ENCODE assay signal across 8 cellular contexts in the genomic region with DNA sequence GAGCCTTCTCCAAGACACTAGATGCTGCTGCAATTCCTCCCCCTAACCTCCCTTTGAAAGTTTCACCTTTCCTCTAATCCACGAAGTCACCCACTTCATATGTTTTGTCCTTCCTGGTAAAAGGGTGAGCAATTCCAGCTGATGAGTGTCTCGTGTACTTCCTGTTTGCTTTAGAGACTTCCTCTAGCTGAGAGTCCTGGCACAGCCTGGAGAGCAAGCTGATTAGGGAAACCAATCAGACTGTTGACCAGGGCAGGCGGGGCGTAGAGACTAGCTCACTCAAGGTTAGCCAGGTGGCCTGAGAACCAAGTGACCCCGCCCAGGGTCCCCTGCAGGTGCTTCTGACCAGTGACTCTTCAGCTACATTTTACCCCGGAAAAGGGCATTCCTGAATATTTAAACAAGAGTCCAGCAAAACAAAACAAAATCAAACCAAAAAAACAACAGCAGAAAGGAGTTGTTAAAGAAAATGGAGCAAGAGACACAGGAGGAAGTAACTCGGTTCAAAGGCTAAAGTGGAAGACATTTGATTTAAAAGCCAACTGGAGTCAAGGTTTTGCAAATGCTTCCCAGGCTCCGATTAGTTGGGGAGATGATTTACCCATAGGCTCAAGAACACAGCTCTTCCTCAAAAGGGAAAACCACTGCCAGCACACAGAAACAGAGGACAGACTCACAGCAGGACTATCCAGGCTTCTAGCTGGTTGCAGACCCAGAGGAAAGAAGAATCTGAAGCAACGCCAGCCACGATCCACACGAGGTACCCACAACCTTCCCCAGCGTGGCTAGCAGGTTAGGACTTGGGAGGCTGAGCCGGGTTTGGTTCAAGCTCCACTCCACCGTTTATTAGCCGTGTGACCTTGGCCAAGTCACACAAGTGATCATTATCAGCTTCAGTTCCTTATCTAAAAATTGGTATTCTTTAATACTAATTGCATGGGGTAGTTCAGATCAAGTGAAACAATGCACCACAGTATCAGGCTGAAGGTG. TPM values are rescaled to one million over a fixed set of nuclear protein-coding genes. Genes with fewer than 3 reads are reported as not detected.
DNase-seq lines count a peak whose midpoint lies in the region; ATAC-seq and TF ChIP-seq lines count a peak whose summit lies in the region.

No MANE protein-coding gene starts in this region.

- peaks cover 1 to 9% of the 10 kb centered on the region in 2 donors for H3K36me3 Mint-ChIP-seq in activated T-cell treated with anti-CD3 and anti-CD28 coated beads, Interleukin-2, amount 50 U/mL, for 72 hours (ENCODE audit: insufficient read depth in 2 of 2)
- H3K36me3 Mint-ChIP-seq in activated T-cell treated with anti-CD3 and anti-CD28 coated beads, Interleukin-2, amount 50 U/mL, for 4 hours (ENCODE audit: insufficient read depth) = peaks cover 8% of the 10 kb centered on the region
- H3K36me3 Mint-ChIP-seq in osteocyte (ENCODE audit: unreplicated experiment) = peaks cover 8% of the 10 kb centered on the region

- H3K27ac Mint-ChIP-seq in activated T-cell treated with anti-CD3 and anti-CD28 coated beads, Interleukin-2, amount 50 U/mL, for 72 hours = peak overlapping the region; percentile 97
- peak overlapping the region; percentile 82 for H3K27ac Mint-ChIP-seq in osteocyte (ENCODE audit: unreplicated experiment)

- H3K9me3 Mint-ChIP-seq in activated T-cell treated with anti-CD3 and anti-CD28 coated beads, Interleukin-2, amount 50 U/mL, for 72 hours = no peaks in the 10 kb centered on the region
- H3K9me3 Mint-ChIP-seq in activated T-cell treated with anti-CD3 and anti-CD28 coated beads, Interleukin-2, amount 50 U/mL, for 4 hours = no peaks in the 10 kb centered on the region
- H3K9me3 Mint-ChIP-seq in osteocyte (ENCODE audit: unreplicated experiment) = no peaks in the 10 kb centered on the region

- peak overlapping the region in 1 of 2 donors; percentile 45 for H3K4me3 Mint-ChIP-seq in activated T-cell treated with anti-CD3 and anti-CD28 coated beads, Interleukin-2, amount 50 U/mL, for 72 hours
- H3K4me3 Mint-ChIP-seq in activated T-cell treated with anti-CD3 and anti-CD28 coated beads, Interleukin-2, amount 50 U/mL, for 4 hours = no peak overlapping the region
- no peak overlapping the region for H3K4me3 Mint-ChIP-seq in osteocyte (ENCODE audit: unreplicated experiment)

- TF ChIP-seq CTCF in osteocyte (IDR thresholded peaks at IDR 0.05) = no peak

- peaks cover 57% of the 10 kb centered on the region for H3K4me1 Mint-ChIP-seq in activated T-cell treated with anti-CD3 and anti-CD28 coated beads, Interleukin-2, amount 50 U/mL, for 72 hours (ENCODE audit: low read depth)
- H3K4me1 Mint-ChIP-seq in activated T-cell treated with anti-CD3 and anti-CD28 coated beads, Interleukin-2, amount 50 U/mL, for 4 hours (ENCODE audit: low read depth) = peaks cover 59% of the 10 kb centered on the region
- peaks cover 30% of the 10 kb centered on the region for H3K4me1 Mint-ChIP-seq in osteocyte (ENCODE audit: unreplicated experiment)

- H3K36me3 ChIP-seq in SJCRH30 = peaks cover 5% of the 10 kb centered on the region; the same call in 1 of the 2 replicates

- no peaks in the 10 kb centered on the region for H3K27me3 Mint-ChIP-seq in activated T-cell treated with anti-CD3 and anti-CD28 coated beads, Interleukin-2, amount 50 U/mL, for 72 hours (ENCODE audit: low read depth)
- no peaks in the 10 kb centered on the region for H3K27me3 Mint-ChIP-seq in activated T-cell treated with anti-CD3 and anti-CD28 coated beads, Interleukin-2, amount 50 U/mL, for 4 hours (ENCODE audit: low read depth)
- H3K27me3 Mint-ChIP-seq in osteocyte (ENCODE audit: unreplicated experiment) = no peaks in the 10 kb centered on the region

- ATAC-seq in activated T-cell treated with anti-CD3 and anti-CD28 coated beads, Interleukin-2, amount 50 U/mL, for 72 hours (replicated peaks in 1 of 2) = no peak
- ATAC-seq in activated T-cell treated with anti-CD3 and anti-CD28 coated beads, Interleukin-2, amount 50 U/mL, for 4 hours = no peak

- DNase-seq in activated T-cell treated with anti-CD3 and anti-CD28 coated beads, Interleukin-2, amount 50 U/mL, for 72 hours = no peak
- DNase-seq in activated T-cell treated with anti-CD3 and anti-CD28 coated beads, Interleukin-2, amount 50 U/mL, for 4 hours = no peak
- peak; percentile 26 for DNase-seq in SKM-1 (lab: John Stamatoyannopoulos, UW; ENCODE audit: unreplicated experiment)
- peak; percentile 16 for DNase-seq in fibroblast of gingiva (ENCODE audit: low read depth)
- DNase-seq in osteocyte (ENCODE audit: extremely low spot score, unreplicated experiment) = no peak
- no peak for DNase-seq in cerebellum (ENCODE audit: low spot score)
- DNase-seq in SJCRH30 = no peak
- no peak for DNase-seq in T-helper 9 cell

- H3K27me3 ChIP-seq in SJCRH30 = no peaks in the 10 kb centered on the region

- H3K4me3 ChIP-seq in SJCRH30 = no peak overlapping the region

- H3K4me1 ChIP-seq in SJCRH30 = peaks cover 19% of the 10 kb centered on the region

- no peaks in the 10 kb centered on the region for H3K9me3 ChIP-seq in SJCRH30 (replicated peaks)

- H3K27ac ChIP-seq in SJCRH30 = no peak overlapping the region

RNA-seq across cellular contexts. Expression of gene HSPB9, which starts 13.4 kb away (rescaled TPM):
- total RNA-seq in activated T-cell treated with anti-CD3 and anti-CD28 coated beads, Interleukin-2, amount 50 U/mL, for 72 hours = under 1 TPM in 1 of 2 donors, not detected in 1; 0.28 TPM
- under 1 TPM in 1 of 3 donors, not detected in 2; 0.10 TPM for total RNA-seq in activated T-cell treated with anti-CD3 and anti-CD28 coated beads, Interleukin-2, amount 50 U/mL, for 4 hours
- total RNA-seq in osteocyte = not detected in 2 replicates
- 0.18 TPM for total RNA-seq in cerebellum
- 0.28 and 0.32 TPM in 2 replicates for total RNA-seq in SJCRH30 (2014; rRNA removed; shearing (Covaris generic))

RNA-seq across cellular contexts. Expression of gene KAT2A, which starts 14.8 kb away (rescaled TPM):
- 10 to 100 TPM; 33.3 to 41.4 TPM for total RNA-seq in activated T-cell treated with anti-CD3 and anti-CD28 coated beads, Interleukin-2, amount 50 U/mL, for 72 hours
- 10 to 100 TPM; 70.1 to 92.5 (median 82.4) TPM for total RNA-seq in activated T-cell treated with anti-CD3 and anti-CD28 coated beads, Interleukin-2, amount 50 U/mL, for 4 hours
- total RNA-seq in osteocyte = 38.5 and 40.4 TPM in 2 replicates
- 13.6 TPM for total RNA-seq in cerebellum
- 23.5 and 27.2 TPM in 2 replicates for total RNA-seq in SJCRH30 (2014; rRNA removed; shearing (Covaris generic))

RNA-seq across cellular contexts. Expression of gene RAB5C, which starts 18.8 kb away (rescaled TPM):
- 10 to 100 TPM; 35.1 to 44.1 TPM for total RNA-seq in activated T-cell treated with anti-CD3 and anti-CD28 coated beads, Interleukin-2, amount 50 U/mL, for 72 hours
- 10 to 100 TPM; 76.5 to 81.0 (median 79.1) TPM for total RNA-seq in activated T-cell treated with anti-CD3 and anti-CD28 coated beads, Interleukin-2, amount 50 U/mL, for 4 hours
- total RNA-seq in osteocyte (121 and 126 TPM in 2 replicates), cerebellum (37.7 TPM)
- total RNA-seq in SJCRH30 (2014; rRNA removed; shearing (Covaris generic)) = 90.2 and 91.1 TPM in 2 replicates

RNA-seq across cellular contexts. Expression of gene DHX58, which starts 23.4 kb away (rescaled TPM):
- total RNA-seq in activated T-cell treated with anti-CD3 and anti-CD28 coated beads, Interleukin-2, amount 50 U/mL, for 72 hours = 10 to 100 TPM; 33.2 to 62.0 TPM
- 1 to 10 TPM; 2.0 to 8.4 (median 6.9) TPM for total RNA-seq in activated T-cell treated with anti-CD3 and anti-CD28 coated beads, Interleukin-2, amount 50 U/mL, for 4 hours
- 2.3 and 2.4 TPM in 2 replicates for total RNA-seq in osteocyte
- total RNA-seq in cerebellum = 2.4 TPM
- total RNA-seq in SJCRH30 (2014; rRNA removed; shearing (Covaris generic)) = 0.12 TPM in 1 of 2 replicates, not detected in the other

RNA-seq across cellular contexts. Expression of gene ZNF385C, which starts 37.7 kb away (rescaled TPM):
- 1 to 10 TPM; 1.1 to 1.6 TPM for total RNA-seq in activated T-cell treated with anti-CD3 and anti-CD28 coated beads, Interleukin-2, amount 50 U/mL, for 72 hours
- total RNA-seq in activated T-cell treated with anti-CD3 and anti-CD28 coated beads, Interleukin-2, amount 50 U/mL, for 4 hours = under 1 TPM in 2 of 3 donors, not detected in 1; 0.29 to 0.43 TPM
- total RNA-seq in osteocyte = 0.16 TPM in 1 of 2 replicates, not detected in the other
- 7.4 TPM for total RNA-seq in cerebellum
- total RNA-seq in SJCRH30 (2014; rRNA removed; shearing (Covaris generic)) = 1.3 and 1.5 TPM in 2 replicates

Comparison
In these comparisons a context has a peak if more than half of its experiments do, and no peak if none do; other contexts are left out.
1. DNase-seq: peak in SKM-1 (single experiment) and fibroblast of gingiva (single experiment); none in activated T-cell treated with anti-CD3 and anti-CD28 coated beads, Interleukin-2, amount 50 U/mL, for 72 hours (0 of 2), activated T-cell treated with anti-CD3 and anti-CD28 coated beads, Interleukin-2, amount 50 U/mL, for 4 hours (single experiment), osteocyte (single experiment), cerebellum (single experiment), SJCRH30 (0 of 2) and T-helper 9 cell (single experiment).